12 cellular contexts compared by ENCODE assay signal in the genomic region with DNA sequence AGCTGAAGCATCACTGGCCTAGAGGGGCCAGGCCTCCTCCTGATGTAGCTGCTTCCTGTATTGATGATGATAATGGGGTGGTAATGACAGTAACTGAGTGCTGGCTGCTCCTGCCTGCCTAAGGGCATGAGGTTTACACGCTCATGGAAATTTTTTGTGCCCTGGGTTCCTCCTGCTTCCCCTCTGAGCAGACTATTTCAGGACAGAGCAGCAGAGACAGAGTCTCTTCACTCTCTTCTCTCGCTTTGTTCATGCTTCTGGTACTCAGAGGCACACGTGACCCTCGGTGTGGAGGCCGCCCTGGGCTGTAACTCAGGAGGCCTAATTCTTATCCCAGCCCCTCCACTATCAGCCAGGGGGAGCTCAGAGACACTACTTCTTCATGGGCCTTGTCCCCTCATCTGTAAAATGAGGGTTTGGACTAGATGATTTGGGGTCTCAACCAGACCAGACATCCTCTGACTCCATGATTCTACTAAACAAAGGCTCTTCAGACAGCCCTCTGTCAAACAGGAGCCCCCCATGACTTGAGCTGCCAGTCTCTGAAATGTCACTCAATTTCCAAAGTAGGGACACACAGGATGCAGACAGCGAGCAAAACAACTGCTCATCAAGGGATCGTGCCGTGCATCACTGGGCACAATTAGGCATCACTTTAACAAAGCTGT. TPM values are rescaled to one million over a fixed set of nuclear protein-coding genes. Genes with fewer than 3 reads are reported as not detected.
DNase-seq lines count a peak whose midpoint lies in the region; ATAC-seq lines count a peak whose summit lies in the region.
"Had no signal": no experiment of that assay in that cellular context is flagged by ENCODE, and none has a peak within 500 bp of the region (broad histone marks: within the 10 kb centered on the region; RNA-seq: fewer than 3 reads in every experiment).

No MANE protein-coding gene starts in this region.

- peaks cover 23% of the 10 kb centered on the region for H3K4me1 Mint-ChIP-seq in activated T-helper 17 cell treated with anti-CD3 and anti-CD28 coated beads, Interleukin-2, amount 50 U/mL, for 72 hours

- peak; percentile 31 for ATAC-seq in GM18502 (IDR thresholded peaks at IDR 0.05; ENCODE audit: poor library complexity, unreplicated experiment)
- peak; percentile 30 for ATAC-seq in HG02759 (IDR thresholded peaks at IDR 0.05; ENCODE audit: unreplicated experiment)
- ATAC-seq in activated T-helper 17 cell treated with anti-CD3 and anti-CD28 coated beads, Interleukin-2, amount 50 U/mL, for 72 hours (replicated peaks) = no peak
- peak; percentile 4 for ATAC-seq in sciatic nerve
- no peak for ATAC-seq in GM19328 (IDR thresholded peaks at IDR 0.05; ENCODE audit: unreplicated experiment)

- no peaks in the 10 kb centered on the region for H3K9me3 ChIP-seq in HAP-1
- H3K9me3 ChIP-seq: heart left ventricle had no signal

- no peaks in the 10 kb centered on the region for H3K36me3 Mint-ChIP-seq in activated T-helper 17 cell treated with anti-CD3 and anti-CD28 coated beads, Interleukin-2, amount 50 U/mL, for 72 hours (ENCODE audit: low read depth)

- no peaks in the 10 kb centered on the region for H3K9me3 Mint-ChIP-seq in activated T-helper 17 cell treated with anti-CD3 and anti-CD28 coated beads, Interleukin-2, amount 50 U/mL, for 72 hours

- H3K4me1 ChIP-seq in HAP-1 = peaks cover 15% of the 10 kb centered on the region

- peak overlapping the region; percentile 78 for H3K4me3 Mint-ChIP-seq in activated T-helper 17 cell treated with anti-CD3 and anti-CD28 coated beads, Interleukin-2, amount 50 U/mL, for 72 hours

- H3K36me3 ChIP-seq in HAP-1 (replicated peaks) = no peaks in the 10 kb centered on the region
- H3K36me3 ChIP-seq: heart left ventricle had no signal

- DNase-seq in sciatic nerve (ENCODE audit: low spot score) (no peak), HAP-1 (ENCODE audit: low spot score in 2 of 2) (no peak)
- DNase-seq in effector CD4-positive, alpha-beta T cell = no peak
- DNase-seq: activated gamma-delta T cell treated with Interleukin-2 at 50 U/mL for 16 hours, DND-41, NCI-H2081 treated with DMSO at 0.1 percent for 48 hours, RPMI8226 had no signal

- in situ Hi-C loops in HAP-1 (cut with MboI; ENCODE audit: low sequenced_read_pairs) = no loop called here

- H3K27me3 Mint-ChIP-seq in activated T-helper 17 cell treated with anti-CD3 and anti-CD28 coated beads, Interleukin-2, amount 50 U/mL, for 72 hours = peaks cover 3% of the 10 kb centered on the region

- intact Hi-C loops in sciatic nerve (cut with DNase I) = loop anchor here (5.0 kb wide), 1 partner anchor 1237 kb away; no protein-coding TSS in a partner anchor

- H3K27ac Mint-ChIP-seq in activated T-helper 17 cell treated with anti-CD3 and anti-CD28 coated beads, Interleukin-2, amount 50 U/mL, for 72 hours = peak overlapping the region; percentile 75

- no peak overlapping the region for H3K4me3 ChIP-seq in HAP-1

- no peaks in the 10 kb centered on the region for H3K27me3 ChIP-seq in HAP-1 (ENCODE audit: low read depth)
- H3K27me3 ChIP-seq: heart left ventricle had no signal

RNA-seq across cellular contexts. Expression of gene LRRC20, which starts 27.7 kb away (rescaled TPM):
- 10 to 100 TPM in 1 of 2 donors, 1 to 10 TPM in 1; 4.9 to 10.7 TPM for total RNA-seq in activated T-helper 17 cell treated with anti-CD3 and anti-CD28 coated beads, Interleukin-2, amount 50 U/mL, for 72 hours
- 5.1 TPM for total RNA-seq in sciatic nerve

RNA-seq across cellular contexts. Expression of gene EIF4EBP2, which starts 49.2 kb away (rescaled TPM):
- 10 to 100 TPM; 16.1 to 29.0 TPM for total RNA-seq in activated T-helper 17 cell treated with anti-CD3 and anti-CD28 coated beads, Interleukin-2, amount 50 U/mL, for 72 hours
- total RNA-seq in sciatic nerve = 57.8 TPM

Comparison
In these comparisons a context has a peak if more than half of its experiments do, and no peak if none do; other contexts are left out.
1. ATAC-seq: peak in GM18502 (single experiment), HG02759 (single experiment) and sciatic nerve (single experiment); none in activated T-helper 17 cell treated with anti-CD3 and anti-CD28 coated beads, Interleukin-2, amount 50 U/mL, for 72 hours (single experiment) and GM19328 (single experiment).